ENCODE assay signal across 8 cellular contexts in genomic region chr4:91064157-91064853, GRCh38.
DNase-seq lines count a peak whose midpoint lies in the region; ATAC-seq, FAIRE-seq and TF ChIP-seq lines count a peak whose summit lies in the region.

No MANE protein-coding gene starts in this region.

- no peak for FAIRE-seq in bronchial epithelial cell (lab: Jason Lieb, UNC)

- peak; percentile 81 to 82 for DNase-seq in HAP-1 (ENCODE audit: low spot score in 2 of 2)
- DNase-seq in NCI-H2171 treated with DMSO at 0.1 percent for 48 hours (lab: John Stamatoyannopoulos, UW), result peak; percentile 93
- DNase-seq in bronchial epithelial cell (ENCODE audit: low read depth), result peak; percentile 37
- DNase-seq in esophagus muscularis mucosa (ENCODE audit: extremely low spot score), result no peak
- no peak for DNase-seq in cortex of kidney (lab: John Stamatoyannopoulos, UW)
- no peak for DNase-seq in cardiac septum (ENCODE audit: low spot score)

- no peak for TF ChIP-seq CTCF in bronchial epithelial cell (IDR thresholded peaks at IDR 0.05; ENCODE audit: insufficient read depth, low read length, severe bottlenecking)
- no peak for TF ChIP-seq CTCF in esophagus muscularis mucosa (IDR thresholded peaks at IDR 0.05)

- no peak for TF ChIP-seq POLR2A in esophagus muscularis mucosa (IDR thresholded peaks at IDR 0.05; ENCODE audit: low read depth)

- H3K4me3 ChIP-seq in HAP-1 (no peak overlapping the region), bronchial epithelial cell (ENCODE audit: low read depth, low read length) (no peak overlapping the region), neuron (ENCODE audit: low read length) (peak overlapping the region; percentile 4), esophagus muscularis mucosa (no peak overlapping the region)

- no peak overlapping the region for H3K27ac ChIP-seq in esophagus muscularis mucosa (replicated peaks in 1 of 4)

- H3K9me3 ChIP-seq in HAP-1 (no peaks in the 10 kb centered on the region), neuron (ENCODE audit: low read length) (no peaks in the 10 kb centered on the region), esophagus muscularis mucosa (no peaks in the 10 kb centered on the region)

- H2AFZ ChIP-seq in neuron (ENCODE audit: low read depth, low read length), result peak overlapping the region; percentile 7

- H3K27me3 ChIP-seq in HAP-1 (ENCODE audit: low read depth) (no peaks in the 10 kb centered on the region), bronchial epithelial cell (ENCODE audit: control insufficient read depth, insufficient read depth, low read length) (no peaks in the 10 kb centered on the region), neuron (ENCODE audit: insufficient read depth, low read length) (no peaks in the 10 kb centered on the region), esophagus muscularis mucosa (no peaks in the 10 kb centered on the region)

- TF ChIP-seq EP300 in esophagus muscularis mucosa (IDR thresholded peaks at IDR 0.05), result no peak

- intact Hi-C loops in esophagus muscularis mucosa (cut with DNase I) (no loop called here), cardiac septum (cut with DNase I) (no loop called here)

- in situ Hi-C loops in HAP-1 (cut with MboI; ENCODE audit: low sequenced_read_pairs), result no loop called here

- ATAC-seq in HG02840 (IDR thresholded peaks at IDR 0.05; ENCODE audit: low FRiP score, unreplicated experiment), result no peak

- H3K4me1 ChIP-seq in HAP-1, result peaks cover 19% of the 10 kb centered on the region
- H3K4me1 ChIP-seq in neuron (ENCODE audit: insufficient read depth, low read length), result peaks cover 20% of the 10 kb centered on the region
- no peaks in the 10 kb centered on the region for H3K4me1 ChIP-seq in esophagus muscularis mucosa

- WGBS in esophagus muscularis mucosa, result 67% methylated on average over 2 of the region's 2 CpGs

- H3K36me3 ChIP-seq in HAP-1 (replicated peaks), result no peaks in the 10 kb centered on the region
- H3K36me3 ChIP-seq in bronchial epithelial cell (ENCODE audit: control insufficient read depth, insufficient read depth, low read length), result no peaks in the 10 kb centered on the region
- no peaks in the 10 kb centered on the region for H3K36me3 ChIP-seq in neuron (ENCODE audit: insufficient read depth, low read length)
- no peaks in the 10 kb centered on the region for H3K36me3 ChIP-seq in esophagus muscularis mucosa

Comparison
In these comparisons a context has a peak if more than half of its experiments do, and no peak if none do; other contexts are left out.
1. DNase-seq: peak in HAP-1 (2 of 2), NCI-H2171 treated with DMSO at 0.1 percent for 48 hours (single experiment) and bronchial epithelial cell (single experiment); none in esophagus muscularis mucosa (single experiment), cortex of kidney (single experiment) and cardiac septum (single experiment).